ENCODE assay signal across 23 cellular contexts in the genomic region with DNA sequence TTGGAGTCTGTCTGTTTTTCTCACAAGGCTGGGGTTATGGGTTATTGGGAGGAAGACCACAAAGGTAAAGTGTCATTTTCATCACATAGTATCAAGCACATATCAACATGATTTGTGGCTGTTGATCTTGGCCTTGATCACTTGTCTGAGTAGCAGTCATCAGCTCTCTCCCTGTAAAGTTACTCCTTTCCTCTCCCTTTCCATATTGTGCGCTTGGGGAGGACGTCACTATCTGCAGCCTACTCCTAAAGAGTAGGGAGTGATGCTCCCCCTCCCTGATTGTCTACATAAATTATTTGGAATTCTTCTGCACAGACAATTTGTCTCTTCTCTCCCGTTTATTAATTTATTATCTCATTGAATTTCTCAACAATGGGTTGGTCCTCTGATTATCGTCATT. TPM values are rescaled to one million over a fixed set of nuclear protein-coding genes. Genes with fewer than 3 reads are reported as not detected.
DNase-seq lines count a peak whose midpoint lies in the region; ATAC-seq and TF ChIP-seq lines count a peak whose summit lies in the region.
"Had no signal": no experiment of that assay in that cellular context is flagged by ENCODE, and none has a peak within 500 bp of the region (broad histone marks: within the 10 kb centered on the region; RNA-seq: fewer than 3 reads in every experiment).

No MANE protein-coding gene starts in this region.

- peaks cover 38% of the 10 kb centered on the region for H3K4me1 ChIP-seq in left ventricle myocardium inferior
- peaks cover 0 to 31% of the 10 kb centered on the region in 2 donors for H3K4me1 ChIP-seq in right atrium auricular region
- peaks cover 20 to 28% of the 10 kb centered on the region in 2 donors for H3K4me1 ChIP-seq in left lung
- H3K4me1 ChIP-seq: parathyroid adenoma had no signal

- no peaks in the 10 kb centered on the region for H3K36me3 ChIP-seq in left ventricle myocardium inferior
- H3K36me3 ChIP-seq in right atrium auricular region = no peaks in the 10 kb centered on the region
- no peaks in the 10 kb centered on the region for H3K36me3 ChIP-seq in left lung
- H3K36me3 ChIP-seq: right lobe of liver, upper lobe of left lung had no signal

- H3K9me3 Mint-ChIP-seq in nephron = no peaks in the 10 kb centered on the region
- H3K9me3 Mint-ChIP-seq in stimulated activated naive B cell treated with anti-CD40 and anti-IgM and Interleukin-4, amounts not matched to agents 10 μg/mL and 1 μg/mL and 100 μg/mL, for 72 hours = peaks cover 3 to 4% of the 10 kb centered on the region in 2 donors

- DNase-seq in left ventricle myocardium inferior (no peak), right atrium auricular region (ENCODE audit: low spot score) (no peak), left lung (no peak), NOMO-1 (lab: John Stamatoyannopoulos, UW; ENCODE audit: unreplicated experiment in 2 of 2) (no peak)
- DNase-seq in stimulated activated naive B cell treated with anti-CD40 and anti-IgM and Interleukin-4, amounts not matched to agents 10 μg/mL and 1 μg/mL and 100 μg/mL, for 72 hours = no peak
- DNase-seq: activated CD4-positive, CD25-positive, alpha-beta regulatory T cell treated with anti-CD3 and anti-CD28 coated beads, Interleukin-2, amount 50 U/mL, for 72 hours; activated CD8-positive, alpha-beta memory T cell treated with anti-CD3 and anti-CD28 coated beads, Interleukin-2, amount 10 ng/mL, durations not matched to agents 7 days and 5 days; body of pancreas; effector CD4-positive, alpha-beta T cell; erythroblast; foreskin fibroblast; GDM1; KBM-7; NCI-H1436; NCI-H524 treated with DMSO at 0.1 percent for 48 hours; right lobe of liver; upper lobe of left lung had no signal

- no peak for TF ChIP-seq CTCF in left ventricle myocardium inferior (IDR thresholded peaks at IDR 0.05; ENCODE audit: borderline replicate concordance)
- no peak for TF ChIP-seq CTCF in right atrium auricular region (IDR thresholded peaks at IDR 0.05)
- no peak for TF ChIP-seq CTCF in VCaP (conservative IDR thresholded peaks at IDR 0.05)
- TF ChIP-seq CTCF in nephron (IDR thresholded peaks at IDR 0.05; ENCODE audit: unreplicated experiment in 3 of 3) = no peak
- no peak for TF ChIP-seq CTCF in left lung (IDR thresholded peaks at IDR 0.05)

- H3K27me3 ChIP-seq in left ventricle myocardium inferior (ENCODE audit: low read depth) = no peaks in the 10 kb centered on the region
- no peaks in the 10 kb centered on the region for H3K27me3 ChIP-seq in right atrium auricular region
- H3K27me3 ChIP-seq in left lung = no peaks in the 10 kb centered on the region
- H3K27me3 ChIP-seq: body of pancreas, hepatocyte, right lobe of liver, upper lobe of left lung had no signal

- H3K27ac ChIP-seq in left ventricle myocardium inferior (replicated peaks) (peak overlapping the region; percentile 98), right atrium auricular region (no peak overlapping the region), VCaP (peak overlapping the region; percentile 96), left lung (peak overlapping the region in 1 of 2 donors; percentile 84)

- peaks cover under 1% of the 10 kb centered on the region for H3K27me3 Mint-ChIP-seq in nephron (ENCODE audit: low read depth)
- H3K27me3 Mint-ChIP-seq in stimulated activated naive B cell treated with anti-CD40 and anti-IgM and Interleukin-4, amounts not matched to agents 10 μg/mL and 1 μg/mL and 100 μg/mL, for 72 hours = peaks cover 17% of the 10 kb centered on the region in 2 donors

- peak overlapping the region; percentile 61 to 75 (median 65) for H3K4me3 Mint-ChIP-seq in nephron
- no peak overlapping the region for H3K4me3 Mint-ChIP-seq in stimulated activated naive B cell treated with anti-CD40 and anti-IgM and Interleukin-4, amounts not matched to agents 10 μg/mL and 1 μg/mL and 100 μg/mL, for 72 hours

- no peak for ATAC-seq in stimulated activated naive B cell treated with anti-CD40 and anti-IgM and Interleukin-4, amounts not matched to agents 10 μg/mL and 1 μg/mL and 100 μg/mL, for 72 hours (replicated peaks)
- no peak for ATAC-seq in left lung
- ATAC-seq: activated CD8-positive, alpha-beta memory T cell treated with anti-CD3 and anti-CD28 coated beads, Interleukin-2, amount 10 ng/mL, durations not matched to agents 7 days and 5 days had no signal

- H3K4me1 Mint-ChIP-seq in nephron = peaks cover 32% of the 10 kb centered on the region
- peaks cover 19 to 29% of the 10 kb centered on the region in 2 donors for H3K4me1 Mint-ChIP-seq in stimulated activated naive B cell treated with anti-CD40 and anti-IgM and Interleukin-4, amounts not matched to agents 10 μg/mL and 1 μg/mL and 100 μg/mL, for 72 hours

- H3K36me3 Mint-ChIP-seq in nephron (ENCODE audit: low read depth) = peaks cover 4% of the 10 kb centered on the region
- H3K36me3 Mint-ChIP-seq in stimulated activated naive B cell treated with anti-CD40 and anti-IgM and Interleukin-4, amounts not matched to agents 10 μg/mL and 1 μg/mL and 100 μg/mL, for 72 hours = peaks cover 0 to 3% of the 10 kb centered on the region in 2 donors
- H3K36me3 Mint-ChIP-seq: activated CD8-positive, alpha-beta memory T cell treated with anti-CD3 and anti-CD28 coated beads, Interleukin-2, amount 10 ng/mL, durations not matched to agents 7 days and 5 days; CD14-positive monocyte had no signal

- H3K4me3 ChIP-seq in left ventricle myocardium inferior (no peak overlapping the region), right atrium auricular region (no peak overlapping the region), left lung (no peak overlapping the region)
- H3K4me3 ChIP-seq: body of pancreas, hepatocyte, lung had no signal

- H3K27ac Mint-ChIP-seq in nephron = peak overlapping the region; percentile 79 to 94 (median 92)
- H3K27ac Mint-ChIP-seq in stimulated activated naive B cell treated with anti-CD40 and anti-IgM and Interleukin-4, amounts not matched to agents 10 μg/mL and 1 μg/mL and 100 μg/mL, for 72 hours = no peak overlapping the region
- H3K27ac Mint-ChIP-seq: activated CD8-positive, alpha-beta memory T cell treated with anti-CD3 and anti-CD28 coated beads, Interleukin-2, amount 10 ng/mL, durations not matched to agents 7 days and 5 days had no signal

- H3K9me3 ChIP-seq in left ventricle myocardium inferior (replicated peaks) (no peaks in the 10 kb centered on the region), right atrium auricular region (no peaks in the 10 kb centered on the region), left lung (no peaks in the 10 kb centered on the region)
- H3K9me3 ChIP-seq: body of pancreas, right lobe of liver, upper lobe of left lung had no signal

- intact Hi-C loops in left ventricle myocardium inferior (cut with micrococcal nuclease) = no loop called here
- intact Hi-C loops in left lung (cut with DNase I) = no loop called here

RNA-seq across cellular contexts. Expression of a gene that starts 1.8 kb away (rescaled TPM):
- total RNA-seq in left ventricle myocardium inferior = 32.4 TPM
- 10 to 100 TPM; 23.5 to 50.5 TPM for total RNA-seq in right atrium auricular region
- 10 to 100 TPM; 25.9 to 32.3 TPM for total RNA-seq in left lung

Comparison
In these comparisons a context has a peak if more than half of its experiments do, and no peak if none do; other contexts are left out.
1. H3K27ac ChIP-seq: peak in left ventricle myocardium inferior (single experiment) and VCaP (single experiment); none in right atrium auricular region (0 of 2).
2. H3K4me3 Mint-ChIP-seq: peak in nephron (3 of 3); none in stimulated activated naive B cell treated with anti-CD40 and anti-IgM and Interleukin-4, amounts not matched to agents 10 μg/mL and 1 μg/mL and 100 μg/mL, for 72 hours (0 of 2).